ENCODE assay signal across 7 cellular contexts in the genomic region with DNA sequence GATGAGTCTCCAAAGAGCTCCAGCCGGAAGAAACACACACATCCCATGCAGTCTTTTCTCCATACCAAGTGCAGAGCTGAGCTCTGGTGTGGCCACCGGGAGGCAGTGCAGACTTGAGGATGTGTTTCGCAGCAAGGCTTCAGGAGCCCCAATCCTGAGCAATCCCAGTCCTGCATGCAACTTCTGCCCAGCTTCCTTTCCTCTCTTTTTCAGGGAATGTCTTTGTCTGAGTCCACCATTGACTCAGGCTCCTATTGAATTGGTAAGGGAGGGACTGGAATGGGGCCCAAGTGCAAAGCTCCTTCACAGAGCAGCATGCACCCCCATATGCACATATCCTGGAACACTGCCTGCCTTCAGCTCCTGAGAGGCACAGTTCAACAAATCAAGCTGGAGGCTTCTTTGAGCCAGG. TPM values are rescaled to one million over a fixed set of nuclear protein-coding genes. Genes with fewer than 3 reads are reported as not detected.
DNase-seq lines count a peak whose midpoint lies in the region; ATAC-seq and TF ChIP-seq lines count a peak whose summit lies in the region.

No MANE protein-coding gene starts in this region.

- ATAC-seq in GM21360 (IDR thresholded peaks at IDR 0.05; ENCODE audit: unreplicated experiment) = no peak

- DNase-seq in GM12864 (ENCODE audit: low read depth) (no peak), MV-4-11 (lab: John Stamatoyannopoulos, UW) (peak; percentile 44), SJCRH30 (peak; percentile 83 to 90), brain pericyte (ENCODE audit: low read depth, low spot score) (peak; percentile 45), immature natural killer cell (peak; percentile 0 to 4 (median 4))
- DNase-seq in stimulated activated CD4-positive, alpha-beta T cell treated with anti-CD3 and anti-CD28 coated beads, Interleukin-12 subunit alpha, Interleukin-12 subunit beta, amount 100 ng/mL, for 48 hours (ENCODE audit: low read depth in 2 of 3, low spot score in 1 of 3) = peak; percentile 8 to 24 (median 14)

- H3K9me3 ChIP-seq in SJCRH30 (replicated peaks) = no peaks in the 10 kb centered on the region

- peak; percentile 70 for TF ChIP-seq CTCF in GM12864 (IDR thresholded peaks at IDR 0.05; ENCODE audit: low read depth, low read length, missing control alignments)

- no peaks in the 10 kb centered on the region for H3K36me3 Mint-ChIP-seq in immature natural killer cell

- H3K9me3 Mint-ChIP-seq in immature natural killer cell = no peaks in the 10 kb centered on the region

- H3K4me3 ChIP-seq in GM12864 (ENCODE audit: low read depth, low read length) (no peak overlapping the region), SJCRH30 (no peak overlapping the region)

- H3K27ac Mint-ChIP-seq in immature natural killer cell = no peak overlapping the region

- H3K4me1 Mint-ChIP-seq in immature natural killer cell = no peaks in the 10 kb centered on the region

- no peaks in the 10 kb centered on the region for H3K36me3 ChIP-seq in SJCRH30

- H3K27ac ChIP-seq in SJCRH30 = no peak overlapping the region

- H3K4me1 ChIP-seq in SJCRH30 = no peaks in the 10 kb centered on the region

- H3K4me3 Mint-ChIP-seq in immature natural killer cell = no peak overlapping the region

- H3K27me3 Mint-ChIP-seq in immature natural killer cell (ENCODE audit: low read depth in 3 of 3) = peaks cover 0 to 13% (median 6%) of the 10 kb centered on the region in 3 donors

- H3K27me3 ChIP-seq in SJCRH30 = 0 out of 2 replicates have a peak, but pooled peaks cover 5% of the 10 kb centered on the region

RNA-seq across cellular contexts. Expression of a gene that starts 50.5 kb away (rescaled TPM):
- total RNA-seq in SJCRH30 (2014; rRNA removed; shearing (Covaris generic)) = not detected in 2 replicates
- under 1 TPM in 1 of 3 donors, not detected in 2; 0.43 TPM for polyA plus RNA-seq in immature natural killer cell
